ENCODE assay signal across 8 cellular contexts in genomic region chr1:151281969-151282882, GRCh38. TPM values are rescaled to one million over a fixed set of nuclear protein-coding genes. Genes with fewer than 3 reads are reported as not detected.
DNase-seq lines count a peak whose midpoint lies in the region; ATAC-seq and TF ChIP-seq lines count a peak whose summit lies in the region.

Gene ZNF687 (plus strand): TSS chr1:151282299. CDS start chr1:151286292, 3,993 bp downstream.

- CTCF ChIA-PET in RWPE1 (lab: Yijun Ruan, JAX) = interaction anchor here (0.7 to 2.0 kb wide), 3 partner anchors 19 to 675 kb away, joined by 3 to 8 read pairs (median 6); no protein-coding TSS in a partner anchor

- peak within 1 kb of the TSS; percentile 98 for H3K27ac Mint-ChIP-seq in activated T-helper 17 cell treated with anti-CD3 and anti-CD28 coated beads, Interleukin-2, amount 50 U/mL, for 72 hours
- peak within 1 kb of the TSS; percentile 93 to 99 (median 98) for H3K27ac Mint-ChIP-seq in naive B cell
- H3K27ac Mint-ChIP-seq in stimulated activated memory B cell treated with anti-CD40 and anti-IgM and Interleukin-4, amounts not matched to agents 10 μg/mL and 1 μg/mL and 100 μg/mL, for 72 hours = peak within 1 kb of the TSS; percentile 98

- no peaks in the 10 kb centered on the region for H3K9me3 Mint-ChIP-seq in activated T-helper 17 cell treated with anti-CD3 and anti-CD28 coated beads, Interleukin-2, amount 50 U/mL, for 72 hours
- H3K9me3 Mint-ChIP-seq in naive B cell = peaks cover 0 to under 1% (median 0%) of the 10 kb centered on the region in 7 donors
- no peaks in the 10 kb centered on the region for H3K9me3 Mint-ChIP-seq in stimulated activated memory B cell treated with anti-CD40 and anti-IgM and Interleukin-4, amounts not matched to agents 10 μg/mL and 1 μg/mL and 100 μg/mL, for 72 hours

- POLR2A ChIA-PET in RWPE1 (lab: Yijun Ruan, JAX; ENCODE audit: low non-redundant PET) = interaction anchor here (0.6 to 1.0 kb wide), 3 partner anchors 28 to 98 kb away, joined by 3 to 5 read pairs (median 3); partner anchors contain the start of gene PSMD4

- TF ChIP-seq CTCF in LNCaP clone FGC (IDR thresholded peaks at IDR 0.05; ENCODE audit: control insufficient read depth, extremely low read depth, insufficient read depth) (no peak), RWPE1 (conservative IDR thresholded peaks at IDR 0.05; ENCODE audit: low read depth) (no peak)

- H3K4me3 Mint-ChIP-seq in activated T-helper 17 cell treated with anti-CD3 and anti-CD28 coated beads, Interleukin-2, amount 50 U/mL, for 72 hours = peak within 1 kb of the TSS; percentile 98
- H3K4me3 Mint-ChIP-seq in naive B cell = peak within 1 kb of the TSS; percentile 89 to 100 (median 98)
- peak within 1 kb of the TSS; percentile 99 for H3K4me3 Mint-ChIP-seq in stimulated activated memory B cell treated with anti-CD40 and anti-IgM and Interleukin-4, amounts not matched to agents 10 μg/mL and 1 μg/mL and 100 μg/mL, for 72 hours

- peak within 1 kb of the TSS; percentile 96 for H3K4me3 ChIP-seq in LNCaP clone FGC (ENCODE audit: low read depth, low read length)

- H3K27ac ChIP-seq in RWPE1 = peak within 1 kb of the TSS; percentile 99

- H3K36me3 Mint-ChIP-seq in activated T-helper 17 cell treated with anti-CD3 and anti-CD28 coated beads, Interleukin-2, amount 50 U/mL, for 72 hours (ENCODE audit: low read depth) = peaks cover 54% of the 10 kb centered on the region
- H3K36me3 Mint-ChIP-seq in naive B cell = no peaks in the 10 kb centered on the region
- H3K36me3 Mint-ChIP-seq in stimulated activated memory B cell treated with anti-CD40 and anti-IgM and Interleukin-4, amounts not matched to agents 10 μg/mL and 1 μg/mL and 100 μg/mL, for 72 hours = peaks cover 15% of the 10 kb centered on the region

- peak; percentile 91 for ATAC-seq in activated T-helper 17 cell treated with anti-CD3 and anti-CD28 coated beads, Interleukin-2, amount 50 U/mL, for 72 hours (replicated peaks)
- peak; percentile 82 to 87 for ATAC-seq in naive B cell (ENCODE audit: low read depth in 2 of 2)
- peak; percentile 95 for ATAC-seq in stimulated activated memory B cell treated with anti-CD40 and anti-IgM and Interleukin-4, amounts not matched to agents 10 μg/mL and 1 μg/mL and 100 μg/mL, for 72 hours

- peak; percentile 100 for DNase-seq in EH (ENCODE audit: low read depth)
- peak; percentile 98 for DNase-seq in GOT3 (lab: John Stamatoyannopoulos, UW)
- DNase-seq in LNCaP clone FGC (ENCODE audit: low read depth) = peak; percentile 100
- DNase-seq in RWPE1 (ENCODE audit: low spot score) = peak; percentile 99
- DNase-seq in fibroblast of gingiva (ENCODE audit: low read depth) = peak; percentile 100
- peak; percentile 99 for DNase-seq in naive B cell

- peaks cover 21% of the 10 kb centered on the region for H3K4me1 Mint-ChIP-seq in activated T-helper 17 cell treated with anti-CD3 and anti-CD28 coated beads, Interleukin-2, amount 50 U/mL, for 72 hours
- H3K4me1 Mint-ChIP-seq in naive B cell = peaks cover 37 to 59% (median 56%) of the 10 kb centered on the region in 3 donors
- peaks cover 47% of the 10 kb centered on the region for H3K4me1 Mint-ChIP-seq in stimulated activated memory B cell treated with anti-CD40 and anti-IgM and Interleukin-4, amounts not matched to agents 10 μg/mL and 1 μg/mL and 100 μg/mL, for 72 hours

- no peaks in the 10 kb centered on the region for H3K27me3 Mint-ChIP-seq in activated T-helper 17 cell treated with anti-CD3 and anti-CD28 coated beads, Interleukin-2, amount 50 U/mL, for 72 hours
- H3K27me3 Mint-ChIP-seq in naive B cell = no peaks in the 10 kb centered on the region
- no peaks in the 10 kb centered on the region for H3K27me3 Mint-ChIP-seq in stimulated activated memory B cell treated with anti-CD40 and anti-IgM and Interleukin-4, amounts not matched to agents 10 μg/mL and 1 μg/mL and 100 μg/mL, for 72 hours

RNA-seq across cellular contexts. Expression of gene ZNF687, which starts in this region (rescaled TPM):
- total RNA-seq in activated T-helper 17 cell treated with anti-CD3 and anti-CD28 coated beads, Interleukin-2, amount 50 U/mL, for 72 hours = 10 to 100 TPM; 24.9 to 29.6 TPM
- polyA plus RNA-seq in naive B cell (ENCODE audit: low read depth in 6 of 6) = 1 to 10 TPM in 4 of 6 donors, under 1 TPM in 2; 0.08 to 2.6 (median 1.6) TPM

Comparison
In these comparisons a context has a peak if more than half of its experiments do, and no peak if none do; other contexts are left out.
1. Peak in every context shown above with its lines: DNase-seq, ATAC-seq, H3K4me3 ChIP-seq and H3K27ac ChIP-seq.